In the genomic region with DNA sequence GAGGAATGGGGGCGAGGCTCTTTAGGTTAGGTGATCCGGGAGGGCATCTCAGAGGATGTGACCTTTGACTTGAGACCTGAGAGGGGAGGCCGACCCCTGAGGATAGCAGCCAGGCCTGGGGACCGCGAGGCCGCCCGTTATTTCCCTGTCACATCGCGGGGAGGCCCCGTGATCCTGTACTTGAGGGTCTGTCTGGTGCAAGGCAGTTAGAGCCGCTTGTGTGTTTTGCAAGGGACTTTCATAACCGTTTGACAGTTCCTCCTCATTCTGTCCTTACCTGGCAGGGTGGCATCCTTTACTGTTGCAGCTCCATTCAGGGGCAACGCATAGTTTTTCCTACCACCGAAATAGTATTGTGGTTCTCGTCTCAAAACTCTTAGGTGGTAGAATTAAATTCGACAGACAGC, we compare ENCODE assay signal across 8 cellular contexts. TPM values are rescaled to one million over a fixed set of nuclear protein-coding genes. Genes with fewer than 3 reads are reported as not detected.
DNase-seq lines count a peak whose midpoint lies in the region; ATAC-seq and TF ChIP-seq lines count a peak whose summit lies in the region.

No MANE protein-coding gene starts in this region.

- peak overlapping the region; percentile 94 for H3K4me3 Mint-ChIP-seq in activated naive CD8-positive, alpha-beta T cell

- H3K9me3 Mint-ChIP-seq in activated naive CD8-positive, alpha-beta T cell (ENCODE audit: low read depth), result no peaks in the 10 kb centered on the region

- TF ChIP-seq POLR2A in lower leg skin (IDR thresholded peaks at IDR 0.05) (no peak), uterus (IDR thresholded peaks at IDR 0.05) (no peak)

- H3K4me1 ChIP-seq in uterus, result peaks cover 0 to 6% of the 10 kb centered on the region in 2 donors

- H3K36me3 ChIP-seq in uterus, result no peaks in the 10 kb centered on the region

- peak overlapping the region; percentile 79 for H3K4me3 ChIP-seq in lower leg skin (ENCODE audit: low read depth, poor library complexity, severe bottlenecking)
- peak overlapping the region; percentile 58 to 90 for H3K4me3 ChIP-seq in uterus

- H3K9me3 ChIP-seq in uterus, result no peaks in the 10 kb centered on the region

- intact Hi-C loops in lower leg skin (cut with DNase I; ENCODE audit: low total_unique reads) (no loop called here), uterus (cut with DNase I; ENCODE audit: low total_unique reads) (no loop called here)

- TF ChIP-seq CTCF in lower leg skin (IDR thresholded peaks at IDR 0.05) (no peak), uterus (IDR thresholded peaks at IDR 0.05) (no peak)

- DNase-seq in NCI-H345 treated with DMSO at 0.1 percent for 48 hours (lab: John Stamatoyannopoulos, UW; ENCODE audit: unreplicated experiment) (peak; percentile 34), NCI-H345 (lab: John Stamatoyannopoulos, UW) (no peak), KG1 (lab: John Stamatoyannopoulos, UW) (peak; percentile 14), lower leg skin (ENCODE audit: low spot score in 2 of 2) (no peak), uterus (no peak)
- DNase-seq in activated effector memory CD4-positive, alpha-beta T cell treated with anti-CD3 and anti-CD28 coated beads, Interleukin-2, amount 50 U/mL, for 16 hours, result no peak

- H3K4me1 Mint-ChIP-seq in activated naive CD8-positive, alpha-beta T cell (ENCODE audit: low read depth), result peaks cover 24% of the 10 kb centered on the region

- no peaks in the 10 kb centered on the region for H3K27me3 Mint-ChIP-seq in activated naive CD8-positive, alpha-beta T cell

- no peaks in the 10 kb centered on the region for H3K27me3 ChIP-seq in uterus

- H3K36me3 Mint-ChIP-seq in activated naive CD8-positive, alpha-beta T cell, result peaks cover 2% of the 10 kb centered on the region

- WGBS in lower leg skin, 2 donors, result 1 to 2% methylated on average over 16 of the region's 16 CpGs

- ATAC-seq in GM21447 (IDR thresholded peaks at IDR 0.05; ENCODE audit: unreplicated experiment), result peak; percentile 28

- no peak overlapping the region for H3K27ac ChIP-seq in uterus

- peak overlapping the region; percentile 94 for H3K27ac Mint-ChIP-seq in activated naive CD8-positive, alpha-beta T cell

RNA-seq across cellular contexts. Expression of gene VRK1, which starts 0.8 kb away (rescaled TPM):
- 10 to 100 TPM in 2 of 4 donors, 1 to 10 TPM in 2; 6.9 to 12.2 (median 8.9) TPM for total RNA-seq in lower leg skin
- 10 to 100 TPM; 21.0 to 54.5 (median 37.1) TPM for total RNA-seq in uterus

Comparison
In these comparisons a context has a peak if more than half of its experiments do, and no peak if none do; other contexts are left out.
1. DNase-seq: peak in NCI-H345 treated with DMSO at 0.1 percent for 48 hours (single experiment) and KG1 (single experiment); none in NCI-H345 (single experiment), lower leg skin (0 of 2), uterus (0 of 2) and activated effector memory CD4-positive, alpha-beta T cell treated with anti-CD3 and anti-CD28 coated beads, Interleukin-2, amount 50 U/mL, for 16 hours (single experiment).